6 cellular contexts compared by ENCODE assay signal in genomic region chrX:116596010-116596409, GRCh38.
"Had no signal": no experiment of that assay in that cellular context is flagged by ENCODE, and none has a peak within 500 bp of the region (broad histone marks: within the 10 kb centered on the region; RNA-seq: fewer than 3 reads in every experiment).

No MANE protein-coding gene starts in this region.

- H3K36me3 ChIP-seq: HAP-1 had no signal

- DNase-seq: HFFc6, IMR-90 had no signal

- H3K4me3 ChIP-seq: GM23338, HAP-1, K562 had no signal

- ATAC-seq: GM23338, HCT116, K562 had no signal

- H3K9me3 Mint-ChIP-seq: GM23338 had no signal

- H3K27ac Mint-ChIP-seq: GM23338, HFFc6 had no signal

- H3K4me1 Mint-ChIP-seq: GM23338 had no signal

- H3K4me3 Mint-ChIP-seq: GM23338, HFFc6 had no signal
